12 cellular contexts compared by ENCODE assay signal in the genomic region with DNA sequence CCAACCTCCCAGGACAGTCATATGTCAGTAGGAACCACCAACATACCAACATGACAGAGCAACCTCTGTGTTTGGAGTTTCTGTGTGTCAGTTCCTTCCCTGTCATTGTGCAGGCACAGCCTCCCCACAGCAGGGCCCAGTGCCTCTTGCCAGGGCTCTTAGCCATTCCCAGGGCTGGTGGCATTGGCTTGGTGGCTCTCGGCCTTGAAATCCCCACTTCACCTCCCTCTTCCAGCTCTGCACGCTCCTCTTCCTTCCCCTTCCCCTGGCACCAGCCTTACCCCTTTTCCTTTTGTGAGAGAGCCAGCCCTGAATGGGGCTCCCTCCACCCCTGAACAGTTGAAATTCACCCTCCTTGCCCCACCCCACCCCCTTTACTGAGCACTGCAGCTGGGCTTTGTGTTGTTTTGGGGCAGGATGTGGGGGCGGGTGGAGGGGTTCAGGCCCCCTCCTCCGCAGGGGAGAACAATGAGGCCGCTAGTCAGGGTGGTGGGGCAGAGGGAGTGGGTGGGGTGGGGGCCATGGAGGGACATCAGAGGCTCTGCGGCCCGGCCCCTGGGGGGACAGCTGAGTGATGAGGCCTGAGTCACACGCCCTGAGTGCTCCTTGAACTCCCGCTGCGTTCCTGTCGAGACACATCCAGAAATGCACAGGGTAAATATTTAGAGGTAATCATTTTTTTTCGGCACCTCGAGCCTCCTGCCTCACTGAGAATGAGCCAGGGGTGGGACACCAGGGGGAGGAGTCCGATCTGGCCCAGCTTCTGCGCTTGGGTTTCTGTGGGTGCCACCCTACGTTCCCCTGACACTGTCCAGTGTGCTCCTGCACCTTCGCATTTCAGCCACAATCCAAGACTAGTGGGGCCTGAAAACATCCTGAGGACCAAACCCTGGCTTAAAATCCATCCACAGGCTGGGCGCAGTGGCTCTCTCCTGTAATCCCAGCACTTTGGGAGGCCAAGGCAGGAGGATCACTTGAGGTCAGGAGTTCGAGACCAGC. TPM values are rescaled to one million over a fixed set of nuclear protein-coding genes. Genes with fewer than 3 reads are reported as not detected.
DNase-seq lines count a peak whose midpoint lies in the region; ATAC-seq and TF ChIP-seq lines count a peak whose summit lies in the region.
"Had no signal": no experiment of that assay in that cellular context is flagged by ENCODE, and none has a peak within 500 bp of the region (broad histone marks: within the 10 kb centered on the region; RNA-seq: fewer than 3 reads in every experiment).

No MANE protein-coding gene starts in this region.

- no peak overlapping the region for H3K4me2 ChIP-seq in mesendoderm (ENCODE audit: low read length)

- no peak overlapping the region for H2AK5ac ChIP-seq in mesendoderm (ENCODE audit: low read length)

- no peak overlapping the region for H3K18ac ChIP-seq in mesendoderm (ENCODE audit: low read length)

- H4K5ac ChIP-seq in mesendoderm (ENCODE audit: low read length), result no peak overlapping the region

- no peak for TF ChIP-seq CTCF in HEK293 (tag by site-specific recombination; IDR thresholded peaks at IDR 0.05)

- no peak overlapping the region for H4K8ac ChIP-seq in mesendoderm (ENCODE audit: low read depth, low read length)

- H3K4me1 ChIP-seq in HEK293 (ENCODE audit: control insufficient read depth, insufficient read depth, low read length) (no peaks in the 10 kb centered on the region; the same call in 1 of the 2 replicates), mesendoderm (ENCODE audit: control insufficient read depth, low read depth, low read length) (no peaks in the 10 kb centered on the region)

- H3K36me3 ChIP-seq in HEK293 (ENCODE audit: control insufficient read depth in 2 of 2, insufficient read depth in 1 of 2, low read length in 2 of 2) (no peaks in the 10 kb centered on the region), mesendoderm (ENCODE audit: control insufficient read depth, insufficient read depth, low read length) (no peaks in the 10 kb centered on the region)

- no peak overlapping the region for H2BK120ac ChIP-seq in mesendoderm (ENCODE audit: low read depth, low read length)

- POLR2A ChIA-PET in HEK293 (lab: Yijun Ruan, JAX), result interaction anchor here (0.6 to 0.9 kb wide), 2 partner anchors 14 to 65 kb away, joined by 3 to 6 read pairs; no protein-coding TSS in a partner anchor

- H3K79me2 ChIP-seq in mesendoderm (ENCODE audit: control insufficient read depth, insufficient read depth, low read length), result no peaks in the 10 kb centered on the region

- H3K27me3 ChIP-seq in mesendoderm (ENCODE audit: insufficient read depth, low read length, poor library complexity), result no peaks in the 10 kb centered on the region

- no CpG with 5 or more reads among the region's 19 CpGs for WGBS in mesendoderm (ENCODE audit: extremely low coverage, insufficient coverage, low lambda C conversion rate)

- H2BK5ac ChIP-seq in mesendoderm (ENCODE audit: low read length), result no peak overlapping the region

- H3K79me1 ChIP-seq in mesendoderm (ENCODE audit: low read length), result no peaks in the 10 kb centered on the region

- no peaks in the 10 kb centered on the region for H3K9me3 ChIP-seq in HEK293 (ENCODE audit: control insufficient read depth, insufficient read depth, low read depth, low read length)

- H2BK15ac ChIP-seq in mesendoderm (replicated peaks; ENCODE audit: low read depth), result no peak overlapping the region

- H3K27ac ChIP-seq in HEK293 (ENCODE audit: extremely low read depth, low read depth, low read length) (peak overlapping the region; percentile 46; the same call in 1 of the 2 replicates), mesendoderm (ENCODE audit: low read depth, low read length) (no peak overlapping the region)

- CTCF ChIA-PET in HEK293 (lab: Yijun Ruan, JAX), result interaction anchor here (0.6 to 4.8 kb wide), 7 partner anchors 8 to 171 kb away, joined by 3 to 28 read pairs (median 4); no protein-coding TSS in a partner anchor

- no peak for ATAC-seq in GM18498 (IDR thresholded peaks at IDR 0.05; ENCODE audit: unreplicated experiment)
- no peak for ATAC-seq in HG02885 (IDR thresholded peaks at IDR 0.05; ENCODE audit: poor library complexity, unreplicated experiment)

- no peak overlapping the region for H3K4me3 ChIP-seq in HEK293 (ENCODE audit: low read depth, low read length)
- no peak overlapping the region for H3K4me3 ChIP-seq in mesendoderm (ENCODE audit: low read length)

- DNase-seq in COR-L47 (lab: John Stamatoyannopoulos, UW) (peak; percentile 77), RPMI7951 (ENCODE audit: low read depth) (peak; percentile 82), mesendoderm (no peak), NCI-H446 treated with DMSO at 0.1 percent for 48 hours (lab: John Stamatoyannopoulos, UW) (no peak)
- DNase-seq in stimulated activated CD4-positive, alpha-beta T cell treated with anti-CD3 and anti-CD28 coated beads, Interleukin-2, amount 100 ng/mL, for 48 hours, result no peak
- DNase-seq: left cardiac atrium, RPMI8226 had no signal

- peak overlapping the region; percentile 1 for H3K56ac ChIP-seq in mesendoderm (ENCODE audit: low read length)

- H3K4ac ChIP-seq in mesendoderm (ENCODE audit: low read depth, low read length), result no peak overlapping the region

- H3K9ac ChIP-seq in mesendoderm (ENCODE audit: low read length), result no peak overlapping the region

- H3K23ac ChIP-seq in mesendoderm (ENCODE audit: low read length), result no peak overlapping the region

TF ChIP-seq in HEK293, 187 proteins besides CTCF, POLR2A, EP300 and RAD21 (continues in another document):
- TF ChIP-seq, protein P1, sequence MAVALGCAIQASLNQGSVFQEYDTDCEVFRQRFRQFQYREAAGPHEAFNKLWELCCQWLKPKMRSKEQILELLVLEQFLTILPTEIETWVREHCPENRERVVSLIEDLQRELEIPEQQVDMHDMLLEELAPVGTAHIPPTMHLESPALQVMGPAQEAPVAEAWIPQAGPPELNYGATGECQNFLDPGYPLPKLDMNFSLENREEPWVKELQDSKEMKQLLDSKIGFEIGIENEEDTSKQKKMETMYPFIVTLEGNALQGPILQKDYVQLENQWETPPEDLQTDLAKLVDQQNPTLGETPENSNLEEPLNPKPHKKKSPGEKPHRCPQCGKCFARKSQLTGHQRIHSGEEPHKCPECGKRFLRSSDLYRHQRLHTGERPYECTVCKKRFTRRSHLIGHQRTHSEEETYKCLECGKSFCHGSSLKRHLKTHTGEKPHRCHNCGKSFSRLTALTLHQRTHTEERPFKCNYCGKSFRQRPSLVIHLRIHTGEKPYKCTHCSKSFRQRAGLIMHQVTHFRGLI (tag by site-specific recombination; IDR thresholded peaks at IDR 0.05), result no peak
- peak; percentile 54; the same call in 1 of the 2 replicates for TF ChIP-seq OSR2 (tag by site-specific recombination; IDR thresholded peaks at IDR 0.05)
- TF ChIP-seq, protein P2, sequence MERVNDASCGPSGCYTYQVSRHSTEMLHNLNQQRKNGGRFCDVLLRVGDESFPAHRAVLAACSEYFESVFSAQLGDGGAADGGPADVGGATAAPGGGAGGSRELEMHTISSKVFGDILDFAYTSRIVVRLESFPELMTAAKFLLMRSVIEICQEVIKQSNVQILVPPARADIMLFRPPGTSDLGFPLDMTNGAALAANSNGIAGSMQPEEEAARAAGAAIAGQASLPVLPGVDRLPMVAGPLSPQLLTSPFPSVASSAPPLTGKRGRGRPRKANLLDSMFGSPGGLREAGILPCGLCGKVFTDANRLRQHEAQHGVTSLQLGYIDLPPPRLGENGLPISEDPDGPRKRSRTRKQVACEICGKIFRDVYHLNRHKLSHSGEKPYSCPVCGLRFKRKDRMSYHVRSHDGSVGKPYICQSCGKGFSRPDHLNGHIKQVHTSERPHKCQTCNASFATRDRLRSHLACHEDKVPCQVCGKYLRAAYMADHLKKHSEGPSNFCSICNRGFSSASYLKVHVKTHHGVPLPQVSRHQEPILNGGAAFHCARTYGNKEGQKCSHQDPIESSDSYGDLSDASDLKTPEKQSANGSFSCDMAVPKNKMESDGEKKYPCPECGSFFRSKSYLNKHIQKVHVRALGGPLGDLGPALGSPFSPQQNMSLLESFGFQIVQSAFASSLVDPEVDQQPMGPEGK (tag by site-specific recombination; IDR thresholded peaks at IDR 0.05), result peak; percentile 88
- peak; percentile 42; the same call in 1 of the 2 replicates for TF ChIP-seq FEZF1 (tag by site-specific recombination; IDR thresholded peaks at IDR 0.05)
- TF ChIP-seq ZNF324 (tag by site-specific recombination; IDR thresholded peaks at IDR 0.05), result peak; percentile 69; the same call in 1 of the 2 replicates
- no peak for TF ChIP-seq BCL11B (tag by site-specific recombination; IDR thresholded peaks at IDR 0.05; ENCODE audit: low read depth)
- TF ChIP-seq, protein P3, sequence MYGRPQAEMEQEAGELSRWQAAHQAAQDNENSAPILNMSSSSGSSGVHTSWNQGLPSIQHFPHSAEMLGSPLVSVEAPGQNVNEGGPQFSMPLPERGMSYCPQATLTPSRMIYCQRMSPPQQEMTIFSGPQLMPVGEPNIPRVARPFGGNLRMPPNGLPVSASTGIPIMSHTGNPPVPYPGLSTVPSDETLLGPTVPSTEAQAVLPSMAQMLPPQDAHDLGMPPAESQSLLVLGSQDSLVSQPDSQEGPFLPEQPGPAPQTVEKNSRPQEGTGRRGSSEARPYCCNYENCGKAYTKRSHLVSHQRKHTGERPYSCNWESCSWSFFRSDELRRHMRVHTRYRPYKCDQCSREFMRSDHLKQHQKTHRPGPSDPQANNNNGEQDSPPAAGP (tag by site-specific recombination; IDR thresholded peaks at IDR 0.05), result peak; percentile 86
- peak; percentile 76 for TF ChIP-seq EGR2 (tag by site-specific recombination; IDR thresholded peaks at IDR 0.05; ENCODE audit: low read depth)
- TF ChIP-seq MEIS1 (CRISPR knock-in tag; IDR thresholded peaks at IDR 0.05; ENCODE audit: borderline replicate concordance), result no peak
- peak; percentile 59 for TF ChIP-seq ZBTB20 (tag by site-specific recombination; IDR thresholded peaks at IDR 0.05)
- no peak for TF ChIP-seq ZNF701 (tag by site-specific recombination; IDR thresholded peaks at IDR 0.05)
- TF ChIP-seq ZEB2 (tag by site-specific recombination; IDR thresholded peaks at IDR 0.05), result peak; percentile 52; the same call in 1 of the 2 replicates
- no peak for TF ChIP-seq ZSCAN16 (tag by site-specific recombination; IDR thresholded peaks at IDR 0.05)

RNA-seq across cellular contexts. Expression of gene LGR6, which starts 28.6 kb away (rescaled TPM):
- 30.3 and 33.4 TPM in 2 replicates for total RNA-seq in RPMI7951 (2014; rRNA removed; shearing (Covaris generic))
- 0.51 TPM for polyA plus RNA-seq in mesendoderm (2013, experiment 1 of 2)
- polyA plus RNA-seq in mesendoderm (2013, experiment 2 of 2), result 0.57 TPM
- polyA plus RNA-seq: CD14-positive monocyte, neural cell had no signal

Comparison
In these comparisons a context has a peak if more than half of its experiments do, and no peak if none do; other contexts are left out.
1. DNase-seq: peak in COR-L47 (single experiment) and RPMI7951 (single experiment); none in mesendoderm (single experiment), stimulated activated CD4-positive, alpha-beta T cell treated with anti-CD3 and anti-CD28 coated beads, Interleukin-2, amount 100 ng/mL, for 48 hours (0 of 2) and NCI-H446 treated with DMSO at 0.1 percent for 48 hours (single experiment).